8 cellular contexts compared by ENCODE assay signal in the genomic region with DNA sequence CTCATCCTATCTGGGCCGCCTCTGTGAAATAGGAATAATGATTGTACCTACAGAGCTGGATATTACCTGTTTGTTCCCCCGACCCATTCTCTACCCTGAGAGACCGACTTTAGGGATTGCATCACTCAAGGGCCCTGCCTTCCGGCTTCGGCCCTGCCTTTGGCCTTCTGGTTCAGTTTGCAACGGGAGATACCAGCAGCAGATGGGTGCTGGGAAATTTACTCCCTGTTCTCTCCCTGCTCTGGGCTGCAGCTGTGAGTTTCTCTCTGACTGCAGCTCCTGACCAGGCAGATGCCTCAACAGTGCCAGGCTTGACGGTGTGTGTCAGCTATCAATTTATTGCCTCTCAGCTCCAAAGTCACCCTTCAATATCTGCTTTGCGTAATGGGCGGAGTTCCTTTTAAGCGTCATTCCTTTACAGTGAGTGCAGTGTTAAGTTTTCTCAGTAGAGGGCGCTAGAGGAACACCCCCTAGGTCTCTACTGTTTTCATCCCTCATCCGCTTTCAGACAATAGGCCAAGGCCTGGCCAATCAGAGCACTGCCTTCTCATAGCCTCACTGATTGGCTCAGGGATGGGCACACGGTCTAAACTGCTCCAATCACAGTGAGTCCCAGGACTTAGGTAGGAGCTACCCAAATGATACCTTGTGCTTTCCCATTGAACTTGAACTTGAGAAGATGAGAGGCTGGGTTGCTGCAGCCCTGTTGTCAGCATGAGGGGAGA. TPM values are rescaled to one million over a fixed set of nuclear protein-coding genes. Genes with fewer than 3 reads are reported as not detected.
A peak's percentile ranks its signal among the peaks of the same experiment; 100 is the strongest.
DNase-seq lines count a peak whose midpoint lies in the region; ATAC-seq and TF ChIP-seq lines count a peak whose summit lies in the region.

No MANE protein-coding gene starts in this region.

- no peaks in the 10 kb centered on the region for H3K36me3 ChIP-seq in HCT116 (ENCODE audit: control insufficient read depth in 1 of 2, insufficient read depth in 2 of 2, low read length in 2 of 2)

- peak; percentile 72 for DNase-seq in EH (ENCODE audit: low read depth)
- DNase-seq in HCT116 (ENCODE audit: low read depth, low spot score): peak; percentile 93
- DNase-seq in NCI-H146 (lab: John Stamatoyannopoulos, UW): peak; percentile 10
- DNase-seq in T1000 (lab: John Stamatoyannopoulos, UW): peak; percentile 88
- DNase-seq in midbrain (lab: John Stamatoyannopoulos, UW): no peak
- DNase-seq in NCI-H187 treated with DMSO at 0.1 percent for 48 hours (lab: John Stamatoyannopoulos, UW): no peak

- TF ChIP-seq RAD21 in HCT116 (IDR thresholded peaks at IDR 0.05; ENCODE audit: low read depth): peak; percentile 94

- H3K27me3 ChIP-seq in HCT116 (ENCODE audit: insufficient read depth, low read length): peaks cover 7% of the 10 kb centered on the region; the same call in 1 of the 2 replicates

- no peak overlapping the region for H3K4me3 ChIP-seq in HCT116 (replicated peaks in 1 of 2; ENCODE audit: low read depth in 1 of 2, low read length in 2 of 2)

- TF ChIP-seq CTCF in HCT116 (IDR thresholded peaks at IDR 0.05 in 2 of 3, conservative IDR thresholded peaks at IDR 0.05 in 1 of 3; ENCODE audit: borderline replicate concordance in 1 of 3, insufficient read depth in 1 of 3, low read depth in 2 of 3, low read length in 2 of 3) (peak; percentile 85 to 91 (median 86)), nephron (IDR thresholded peaks at IDR 0.05; ENCODE audit: unreplicated experiment in 3 of 3) (peak; percentile 43 to 62 (median 58))

- H3K4me2 ChIP-seq in HCT116 (ENCODE audit: low read length): 0 out of 2 replicates have a peak overlapping the region, but pooled peaks have one; percentile 11

- H3K27ac ChIP-seq in HCT116 (ENCODE audit: low read depth, low read length): no peak overlapping the region

- peak overlapping the region; percentile 60 for H2AFZ ChIP-seq in HCT116 (ENCODE audit: low read depth, low read length, poor library complexity, severe bottlenecking)

- H3K9me3 ChIP-seq in HCT116 (ENCODE audit: control insufficient read depth in 1 of 2, insufficient read depth in 1 of 2, low read depth in 1 of 2, low read length in 2 of 2): no peaks in the 10 kb centered on the region

- BruUV-seq in HCT116 (replicated peaks; lab: Mats Ljungman, UMichigan): no TSS peak

- TF ChIP-seq POLR2A in HCT116 (IDR thresholded peaks at IDR 0.05; ENCODE audit: borderline replicate concordance, extremely low read depth, insufficient read depth, insufficient read length): no peak

- no peak overlapping the region for H3K9ac ChIP-seq in HCT116 (ENCODE audit: low read length)

- H3K4me1 ChIP-seq in HCT116 (ENCODE audit: control insufficient read depth in 1 of 2, insufficient read depth in 2 of 2, low read length in 2 of 2): peaks cover 0 to 8% of the 10 kb centered on the region in 2 experiments; a peak in 1 of 4 replicates

- H3K4me1 Mint-ChIP-seq in nephron: no peaks in the 10 kb centered on the region

- no peak overlapping the region for H3K4me3 Mint-ChIP-seq in nephron

- RAD21 ChIA-PET in HCT116 (lab: Charles Lee; ENCODE audit: low non-redundant PET in 1 of 2, low total read pairs in 2 of 2, uncharacterized antibody in 2 of 2, unreplicated experiment in 2 of 2): interaction anchor here (0.6 to 2.2 kb wide), 12 partner anchors 23 to 631 kb away, joined by 3 to 10 read pairs (median 4); no protein-coding TSS in a partner anchor

- H3K36me3 Mint-ChIP-seq in nephron (ENCODE audit: low read depth): no peaks in the 10 kb centered on the region

- CTCF ChIA-PET in HCT116 (lab: Charles Lee): interaction anchor here (0.5 to 3.1 kb wide), 25 partner anchors 9 to 631 kb away, joined by 3 to 91 read pairs (median 4); partner anchors contain the start of genes DPM1 and MOCS3

- H3K9me3 Mint-ChIP-seq in nephron: no peaks in the 10 kb centered on the region

- peak overlapping the region in 1 of 3 experiments; percentile 4 for H3K27ac Mint-ChIP-seq in nephron

- peak; percentile 100 for ATAC-seq in HCT116
- peak; percentile 92 for ATAC-seq in esophagus mucosa

- H4K20me1 ChIP-seq in HCT116 (ENCODE audit: insufficient read depth): no peaks in the 10 kb centered on the region

- no peaks in the 10 kb centered on the region for H3K9me2 ChIP-seq in HCT116 (ENCODE audit: insufficient read depth)

- POLR2A ChIA-PET in HCT116 (lab: Charles Lee): interaction anchor here (1.0 to 2.4 kb wide), 2 partner anchors 314 to 331 kb away, joined by 4 to 15 read pairs; no protein-coding TSS in a partner anchor

- H3K27me3 Mint-ChIP-seq in nephron (ENCODE audit: low read depth): peaks cover 35% of the 10 kb centered on the region

- intact Hi-C loops in HCT116 (cut with micrococcal nuclease): loop anchor here (1.0 kb wide), 1 partner anchor 313 kb away; no protein-coding TSS in a partner anchor

- no peaks in the 10 kb centered on the region for H3K79me2 ChIP-seq in HCT116 (ENCODE audit: insufficient read depth, low read length)

TF ChIP-seq in HCT116, 20 proteins besides CTCF, POLR2A, EP300 and RAD21:
- no peak for TF ChIP-seq POLR2AphosphoS5 (IDR thresholded peaks at IDR 0.05; ENCODE audit: low read depth, low read length)
- TF ChIP-seq YY1 (IDR thresholded peaks at IDR 0.05; ENCODE audit: extremely low read depth, insufficient replicate concordance, low read depth, low read length): no peak
- TF ChIP-seq EGR1 (IDR thresholded peaks at IDR 0.05; ENCODE audit: low read depth): no peak
- 0 out of 2 replicates have a peak, but pooled peaks have one; percentile 25 for TF ChIP-seq SRF (IDR thresholded peaks at IDR 0.05; ENCODE audit: low read depth)
- peak; percentile 27 for TF ChIP-seq TCF7L2 (IDR thresholded peaks at IDR 0.05; ENCODE audit: borderline replicate concordance, extremely low read depth, insufficient read depth, insufficient read length)
- peak; percentile 60 for TF ChIP-seq SP1 (IDR thresholded peaks at IDR 0.05; ENCODE audit: low read depth)
- TF ChIP-seq, protein P1, sequence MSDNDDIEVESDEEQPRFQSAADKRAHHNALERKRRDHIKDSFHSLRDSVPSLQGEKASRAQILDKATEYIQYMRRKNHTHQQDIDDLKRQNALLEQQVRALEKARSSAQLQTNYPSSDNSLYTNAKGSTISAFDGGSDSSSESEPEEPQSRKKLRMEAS (IDR thresholded peaks at IDR 0.05): no peak
- TF ChIP-seq CBX3 (IDR thresholded peaks at IDR 0.05; ENCODE audit: low read depth): peak; percentile 41; the same call in 1 of the 2 replicates
- TF ChIP-seq SIN3A (IDR thresholded peaks at IDR 0.05; ENCODE audit: low read depth): no peak
- no peak for TF ChIP-seq CEBPB (IDR thresholded peaks at IDR 0.05; ENCODE audit: low read depth)

RNA-seq across cellular contexts. Expression of gene KCNG1, which starts 30.0 kb away (rescaled TPM):
- total RNA-seq in HCT116 (2021; ENCODE audit: unreplicated experiment) (54.6 TPM), esophagus mucosa (9.9 TPM)
- polyA plus RNA-seq in HCT116 (2012): 80.8 and 83.2 TPM in 2 replicates

RNA-seq across cellular contexts. Expression of gene MOCS3, which starts 34.3 kb away (rescaled TPM):
- total RNA-seq in HCT116 (2021; ENCODE audit: unreplicated experiment): 6.4 TPM
- polyA plus RNA-seq in HCT116 (2012): 2.9 and 3.4 TPM in 2 replicates
- total RNA-seq in esophagus mucosa: 4.1 TPM

RNA-seq across cellular contexts. Expression of gene DPM1, which starts 34.6 kb away (rescaled TPM):
- total RNA-seq in HCT116 (2021; ENCODE audit: unreplicated experiment) (65.5 TPM), esophagus mucosa (33.9 TPM)
- polyA plus RNA-seq in HCT116 (2012): 34.6 and 52.8 TPM in 2 replicates

Comparison
In these comparisons a context has a peak if more than half of its experiments do, and no peak if none do; other contexts are left out.
1. DNase-seq: peak in EH (single experiment), HCT116 (single experiment), NCI-H146 (single experiment) and T1000 (single experiment); none in midbrain (single experiment) and NCI-H187 treated with DMSO at 0.1 percent for 48 hours (single experiment).